Comparison of ENCODE assay signal across 1 cellular context in the genomic region with DNA sequence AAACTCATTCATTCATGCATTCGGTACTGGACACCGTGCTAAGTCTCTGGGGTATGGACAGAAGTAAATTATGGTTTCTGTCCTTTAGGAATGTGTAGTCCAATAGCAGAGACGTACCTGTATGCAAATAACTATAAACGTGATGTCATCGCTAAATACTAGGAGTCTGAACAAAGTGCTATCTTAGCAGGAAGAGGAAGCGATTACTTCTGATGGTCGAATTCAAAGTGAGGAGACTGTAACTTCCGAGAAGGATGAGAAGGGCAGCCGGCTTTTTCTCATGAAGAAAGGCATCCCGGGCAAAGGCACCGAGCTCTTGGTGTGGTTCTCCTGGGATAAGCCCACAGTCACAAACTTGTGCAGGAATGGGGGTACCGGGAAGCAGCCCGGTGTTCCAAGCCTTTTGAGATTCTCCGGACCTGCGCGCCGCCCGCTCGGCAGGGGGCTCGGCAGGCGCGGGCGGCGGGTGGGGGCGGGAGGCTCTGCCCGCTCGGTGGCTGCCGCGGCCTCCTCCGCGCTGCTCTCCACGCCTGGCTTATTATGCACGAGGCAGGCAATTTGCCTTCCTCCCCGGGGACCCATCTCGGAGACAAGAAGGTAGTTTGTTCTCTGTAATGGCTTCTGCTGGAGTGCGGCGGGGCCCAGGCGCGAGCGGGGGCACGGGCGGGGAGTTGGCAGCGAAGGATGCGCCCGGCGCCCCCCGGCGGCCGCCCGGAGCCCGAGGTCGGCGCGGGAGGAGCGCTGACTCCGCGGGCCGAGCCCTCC.
TF ChIP-seq lines count a peak whose summit lies in the region.

No MANE protein-coding gene starts in this region.

TF ChIP-seq in A549, 52 proteins besides CTCF, POLR2A, EP300 and RAD21 (continued from another document):
- TF ChIP-seq RARB (CRISPR knock-in tag; IDR thresholded peaks at IDR 0.05) = no peak
- TF ChIP-seq HOXB5 (CRISPR knock-in tag; IDR thresholded peaks at IDR 0.05) = no peak
